1 cellular context compared by ENCODE assay signal in genomic region chr2:68811364-68811763, GRCh38.
TF ChIP-seq lines count a peak whose summit lies in the region.

No MANE protein-coding gene starts in this region.

TF ChIP-seq in IMR-90, 13 proteins besides CTCF, POLR2A, EP300 and RAD21:
- TF ChIP-seq RFX5 (IDR thresholded peaks at IDR 0.05; ENCODE audit: low read depth, low read length) (no peak), FOS (IDR thresholded peaks at IDR 0.05; ENCODE audit: low read depth, low read length) (no peak)
